ENCODE assay signal across 2 cellular contexts in genomic region chr19:47024502-47024901, GRCh38.
A peak's percentile ranks its signal among the peaks of the same experiment; 100 is the strongest.
TF ChIP-seq lines count a peak whose summit lies in the region.

No MANE protein-coding gene starts in this region.

TF ChIP-seq in HepG2, 621 proteins besides CTCF, POLR2A, EP300 and RAD21:
- peak; percentile 81 for TF ChIP-seq ZMYM3 (CRISPR knock-in tag; IDR thresholded peaks at IDR 0.05)
- peak; percentile 28; the same call in 1 of the 2 replicates for TF ChIP-seq CHD4 (IDR thresholded peaks at IDR 0.05; ENCODE audit: borderline replicate concordance, low read length)
- no peak for TF ChIP-seq RBAK (CRISPR knock-in tag; IDR thresholded peaks at IDR 0.05)
- no peak for TF ChIP-seq PAF1 (CRISPR knock-in tag; IDR thresholded peaks at IDR 0.05)
- TF ChIP-seq ZNF629 (CRISPR knock-in tag; conservative IDR thresholded peaks at IDR 0.05), result peak; percentile 91

TF ChIP-seq in K562, 482 proteins besides CTCF, POLR2A, EP300 and RAD21 (continues in another document):
- TF ChIP-seq ZNF318 (IDR thresholded peaks at IDR 0.05; ENCODE audit: borderline replicate concordance in 1 of 2, low read depth in 1 of 2), result no peak
- TF ChIP-seq CBX5 (IDR thresholded peaks at IDR 0.05; ENCODE audit: borderline replicate concordance, low read depth), result no peak
- no peak for TF ChIP-seq ZNF311 (CRISPR knock-in tag; IDR thresholded peaks at IDR 0.05)
- TF ChIP-seq CHD7 (IDR thresholded peaks at IDR 0.05; ENCODE audit: low read depth, low read length), result no peak
- no peak for TF ChIP-seq DIDO1 (tag; IDR thresholded peaks at IDR 0.05; ENCODE audit: low read depth)
- no peak for TF ChIP-seq RBM34 (IDR thresholded peaks at IDR 0.05; ENCODE audit: borderline replicate concordance, insufficient read depth, low read length)
- TF ChIP-seq GTF2F1 (IDR thresholded peaks at IDR 0.05; ENCODE audit: low read depth, low read length), result no peak
- TF ChIP-seq ZC3H11A (IDR thresholded peaks at IDR 0.05; ENCODE audit: low read depth, low read length), result no peak
- peak; percentile 55; the same call in 1 of the 2 replicates for TF ChIP-seq BCOR (IDR thresholded peaks at IDR 0.05)
- no peak for TF ChIP-seq ZBED1 (IDR thresholded peaks at IDR 0.05)
- TF ChIP-seq CHD4 (IDR thresholded peaks at IDR 0.05; ENCODE audit: insufficient read depth, insufficient replicate concordance, low read depth, low read length, poor library complexity, severe bottlenecking), result no peak
- TF ChIP-seq ZNF707 (CRISPR knock-in tag; conservative IDR thresholded peaks at IDR 0.05), result no peak
- 0 out of 4 replicates have a peak, but pooled peaks have one; percentile 35 to 46 for TF ChIP-seq KDM1A (IDR thresholded peaks at IDR 0.05)
- TF ChIP-seq ZNF274 (IDR thresholded peaks at IDR 0.05; ENCODE audit: borderline replicate concordance, low read depth, low read length), result no peak
- TF ChIP-seq HLTF (IDR thresholded peaks at IDR 0.05), result no peak
- 0 out of 2 replicates have a peak, but pooled peaks have one; percentile 36 for TF ChIP-seq CEBPB (tag; IDR thresholded peaks at IDR 0.05)
- TF ChIP-seq ADNP (tag; IDR thresholded peaks at IDR 0.05), result no peak
- TF ChIP-seq ARID1B (IDR thresholded peaks at IDR 0.05), result no peak
- no peak for TF ChIP-seq ARID2 (IDR thresholded peaks at IDR 0.05)
- no peak for TF ChIP-seq HNRNPUL1 (IDR thresholded peaks at IDR 0.05; ENCODE audit: low read length)
- TF ChIP-seq ZNF134 (CRISPR knock-in tag; conservative IDR thresholded peaks at IDR 0.05), result no peak
- no peak for TF ChIP-seq THRAP3 (IDR thresholded peaks at IDR 0.05; ENCODE audit: borderline replicate concordance)
- no peak for TF ChIP-seq MECOM (CRISPR knock-in tag; IDR thresholded peaks at IDR 0.05)
- TF ChIP-seq TCF15 (CRISPR knock-in tag; IDR thresholded peaks at IDR 0.05), result no peak
- TF ChIP-seq ZBTB2 (IDR thresholded peaks at IDR 0.05), result no peak
- TF ChIP-seq CBX1 (IDR thresholded peaks at IDR 0.05; ENCODE audit: low read depth), result no peak
- no peak for TF ChIP-seq TCF7 (IDR thresholded peaks at IDR 0.05; ENCODE audit: borderline replicate concordance)
- no peak for TF ChIP-seq LARP7 (IDR thresholded peaks at IDR 0.05)
- TF ChIP-seq ZBTB34 (CRISPR knock-in tag; IDR thresholded peaks at IDR 0.05), result no peak
